1 cellular context compared by ENCODE assay signal in the genomic region with DNA sequence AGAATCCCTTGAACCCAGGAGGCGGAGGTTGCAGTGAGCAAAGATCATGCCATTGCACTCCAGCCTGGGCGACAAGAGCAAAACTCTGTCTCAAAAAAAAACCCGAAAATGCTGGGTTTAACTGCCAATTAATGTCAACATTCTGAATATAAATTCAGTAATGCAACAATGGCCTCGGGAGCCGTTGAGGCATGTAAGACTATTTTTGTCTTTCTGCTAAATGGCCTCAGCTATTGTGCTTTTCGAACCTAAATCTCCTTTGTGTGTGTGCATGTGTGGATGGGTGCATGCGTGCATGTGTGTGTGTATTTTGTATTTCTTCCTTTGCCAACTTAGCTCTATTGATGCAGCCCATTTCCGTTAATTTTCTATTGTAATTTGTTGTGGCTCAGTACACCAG.
TF ChIP-seq lines count a peak whose summit lies in the region.

No MANE protein-coding gene starts in this region.

TF ChIP-seq in WTC11, 78 proteins besides CTCF, POLR2A, EP300 and RAD21 (continued from another document):
- TF ChIP-seq, protein P1, sequence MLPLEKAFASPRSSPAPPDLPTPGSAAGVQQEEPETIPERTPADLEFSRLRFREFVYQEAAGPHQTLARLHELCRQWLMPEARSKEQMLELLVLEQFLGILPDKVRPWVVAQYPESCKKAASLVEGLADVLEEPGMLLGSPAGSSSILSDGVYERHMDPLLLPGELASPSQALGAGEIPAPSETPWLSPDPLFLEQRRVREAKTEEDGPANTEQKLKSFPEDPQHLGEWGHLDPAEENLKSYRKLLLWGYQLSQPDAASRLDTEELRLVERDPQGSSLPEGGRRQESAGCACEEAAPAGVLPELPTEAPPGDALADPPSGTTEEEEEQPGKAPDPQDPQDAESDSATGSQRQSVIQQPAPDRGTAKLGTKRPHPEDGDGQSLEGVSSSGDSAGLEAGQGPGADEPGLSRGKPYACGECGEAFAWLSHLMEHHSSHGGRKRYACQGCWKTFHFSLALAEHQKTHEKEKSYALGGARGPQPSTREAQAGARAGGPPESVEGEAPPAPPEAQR (CRISPR knock-in tag; IDR thresholded peaks at IDR 0.05): no peak
- TF ChIP-seq, protein P2, sequence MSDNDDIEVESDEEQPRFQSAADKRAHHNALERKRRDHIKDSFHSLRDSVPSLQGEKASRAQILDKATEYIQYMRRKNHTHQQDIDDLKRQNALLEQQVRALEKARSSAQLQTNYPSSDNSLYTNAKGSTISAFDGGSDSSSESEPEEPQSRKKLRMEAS (CRISPR knock-in tag; IDR thresholded peaks at IDR 0.05): no peak
TF ChIP-seq in WTC11: peak in this region for 0.
